In the genomic region with DNA sequence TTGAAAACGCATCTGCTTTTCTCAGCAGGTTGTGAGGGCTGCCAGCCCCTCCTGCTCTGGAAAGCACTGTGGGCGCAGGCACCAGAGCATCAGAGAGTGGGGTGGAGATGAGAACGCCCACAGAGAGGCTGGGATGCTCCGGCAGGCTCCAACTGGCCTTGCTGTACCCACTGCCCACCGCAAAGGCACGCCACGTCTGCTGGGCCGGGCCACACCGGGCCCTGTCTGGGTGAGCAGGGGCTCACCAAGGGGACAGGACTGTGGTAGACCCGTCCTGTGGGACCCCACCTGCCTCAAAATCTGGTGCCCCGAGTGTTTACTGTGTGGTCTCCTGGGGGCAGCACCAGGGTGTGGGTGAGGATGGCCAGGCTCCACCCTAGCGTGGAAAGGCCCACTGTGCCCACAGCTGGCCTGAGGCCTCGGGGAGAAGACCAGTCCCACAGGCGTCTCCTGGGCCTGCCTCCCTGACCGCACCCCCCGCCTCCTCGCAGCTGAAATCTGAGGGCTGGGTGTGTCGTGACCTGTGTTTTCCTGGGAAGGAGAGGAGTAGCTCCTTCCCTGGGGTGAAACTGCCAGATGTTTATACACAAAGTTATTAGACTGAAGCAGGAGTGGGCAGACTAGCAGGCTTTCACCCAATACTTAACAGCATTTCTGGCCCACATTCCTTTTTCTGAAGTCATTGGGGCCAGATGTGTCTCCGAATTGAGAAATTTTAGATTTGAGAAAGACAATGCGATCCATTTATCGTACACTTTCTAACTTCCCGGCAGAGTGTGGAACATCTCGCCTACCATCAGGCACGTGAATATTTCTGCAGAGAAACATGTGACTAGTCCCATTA, we compare ENCODE assay signal across 11 cellular contexts. TPM values are rescaled to one million over a fixed set of nuclear protein-coding genes. Genes with fewer than 3 reads are reported as not detected.
DNase-seq lines count a peak whose midpoint lies in the region; ATAC-seq and TF ChIP-seq lines count a peak whose summit lies in the region.
"Had no signal": no experiment of that assay in that cellular context is flagged by ENCODE, and none has a peak within 500 bp of the region (broad histone marks: within the 10 kb centered on the region; RNA-seq: fewer than 3 reads in every experiment).

No MANE protein-coding gene starts in this region.

- H3K9ac ChIP-seq in muscle layer of colon (ENCODE audit: low read length) = no peak overlapping the region

- H3K36me3 ChIP-seq in Peyer's patch (no peaks in the 10 kb centered on the region), muscle layer of colon (ENCODE audit: insufficient read depth, low read length) (peaks cover 3% of the 10 kb centered on the region), uterus (no peaks in the 10 kb centered on the region)

- H3K27me3 ChIP-seq in Peyer's patch (no peaks in the 10 kb centered on the region), muscle layer of colon (ENCODE audit: control insufficient read depth in 1 of 2, insufficient read depth in 2 of 2, low read length in 2 of 2) (no peaks in the 10 kb centered on the region), uterus (no peaks in the 10 kb centered on the region)

- TF ChIP-seq CTCF in Peyer's patch (IDR thresholded peaks at IDR 0.05) (no peak), uterus (IDR thresholded peaks at IDR 0.05) (no peak)

- peak overlapping the region; percentile 44 to 68 (median 58) for H3K27ac ChIP-seq in Peyer's patch
- H3K27ac ChIP-seq in muscle layer of colon (ENCODE audit: low read depth, low read length) = peak overlapping the region; percentile 26
- peak overlapping the region; percentile 77 to 81 for H3K27ac ChIP-seq in uterus
- H3K27ac ChIP-seq: epithelial cell of prostate, HL-60 had no signal

- DNase-seq in Peyer's patch = peak in 2 of 3 donors; percentile 51 to 52
- DNase-seq in fibroblast of gingiva (ENCODE audit: low read depth) = peak; percentile 94
- DNase-seq in uterus = peak; percentile 72 to 79
- DNase-seq in activated naive CD4-positive, alpha-beta T cell treated with anti-CD3 and anti-CD28 coated beads, Interleukin-2, amount 50 U/mL, for 16 hours = no peak
- DNase-seq in DMS153 (lab: John Stamatoyannopoulos, UW) = no peak
- DNase-seq: NCI-H226 had no signal

- no peak for TF ChIP-seq POLR2A in Peyer's patch (IDR thresholded peaks at IDR 0.05)
- TF ChIP-seq POLR2A in uterus (IDR thresholded peaks at IDR 0.05) = no peak

- ATAC-seq in GM21717 (IDR thresholded peaks at IDR 0.05; ENCODE audit: unreplicated experiment) = no peak
- ATAC-seq: activated T-helper 17 cell treated with anti-CD3 and anti-CD28 coated beads, Interleukin-2, amount 50 U/mL, for 72 hours had no signal

- H3K4me1 ChIP-seq in Peyer's patch (peaks cover 0 to 8% (median 0%) of the 10 kb centered on the region in 4 donors), muscle layer of colon (ENCODE audit: insufficient read depth, low read length) (peaks cover 38% of the 10 kb centered on the region), uterus (peaks cover 8 to 15% of the 10 kb centered on the region in 2 donors)

- no peak overlapping the region for H3K4me3 ChIP-seq in Peyer's patch
- no peak overlapping the region for H3K4me3 ChIP-seq in muscle layer of colon (ENCODE audit: low read depth in 1 of 2, low read length in 2 of 2)
- H3K4me3 ChIP-seq in uterus = no peak overlapping the region

- H3K9me3 ChIP-seq in Peyer's patch = no peaks in the 10 kb centered on the region
- H3K9me3 ChIP-seq in muscle layer of colon (ENCODE audit: low read length) = no peaks in the 10 kb centered on the region
- H3K9me3 ChIP-seq in uterus = no peaks in the 10 kb centered on the region

- intact Hi-C loops in uterus (cut with DNase I; ENCODE audit: low total_unique reads) = loop anchor here (10.0 kb wide), 1 partner anchor 58 kb away; a partner anchor contains a TSS

RNA-seq across cellular contexts. Expression of a gene that starts 53.8 kb away (rescaled TPM):
- total RNA-seq in Peyer's patch (1 to 10 TPM; 1.4 to 4.6 (median 2.9) TPM), uterus (1 to 10 TPM in 3 of 4 donors, under 1 TPM in 1; 0.88 to 9.1 (median 2.2) TPM)
- total RNA-seq: activated T-helper 17 cell treated with anti-CD3 and anti-CD28 coated beads, Interleukin-2, amount 50 U/mL, for 72 hours had no signal

Comparison
In these comparisons a context has a peak if more than half of its experiments do, and no peak if none do; other contexts are left out.
1. DNase-seq: peak in Peyer's patch (2 of 3), fibroblast of gingiva (single experiment) and uterus (2 of 2); none in activated naive CD4-positive, alpha-beta T cell treated with anti-CD3 and anti-CD28 coated beads, Interleukin-2, amount 50 U/mL, for 16 hours (single experiment) and DMS153 (single experiment).
2. H3K27ac ChIP-seq: peak in every context shown above with its lines; median percentile 79 in uterus; 58 in Peyer's patch; 26 in muscle layer of colon.